Comparison of ENCODE assay signal across 9 cellular contexts in genomic region chr5:170681013-170681433, GRCh38.
A peak's percentile ranks its signal among the peaks of the same experiment; 100 is the strongest.
DNase-seq lines count a peak whose midpoint lies in the region; ATAC-seq and FAIRE-seq lines count a peak whose summit lies in the region.
"Had no signal": no experiment of that assay in that cellular context is flagged by ENCODE, and none has a peak within 500 bp of the region (broad histone marks: within the 10 kb centered on the region; RNA-seq: fewer than 3 reads in every experiment).

No MANE protein-coding gene starts in this region.

- no peaks in the 10 kb centered on the region for H3K4me1 ChIP-seq in small intestine (ENCODE audit: control insufficient read depth in 2 of 2, insufficient read depth in 1 of 2, low read depth in 1 of 2, low read length in 1 of 2)

- no peak for DNase-seq in activated CD4-positive, CD25-positive, alpha-beta regulatory T cell treated with anti-CD3 and anti-CD28 coated beads, Interleukin-2, amount 50 U/mL, for 72 hours
- peak; percentile 50 to 63 for DNase-seq in activated CD4-positive, alpha-beta T cell treated with anti-CD3 and anti-CD28 coated beads, Interleukin-2, amount 50 U/mL, for 48 hours
- peak in 27 of 42 donors; percentile 2 to 47 (median 17) for DNase-seq in head of caudate nucleus
- DNase-seq in small intestine: peak; percentile 8

- peak; percentile 41 to 62 for ATAC-seq in activated CD4-positive, CD25-positive, alpha-beta regulatory T cell treated with anti-CD3 and anti-CD28 coated beads, Interleukin-2, amount 50 U/mL, for 24 hours
- ATAC-seq in HG03139 (IDR thresholded peaks at IDR 0.05; ENCODE audit: unreplicated experiment): peak; percentile 92
- ATAC-seq in GM18861 (IDR thresholded peaks at IDR 0.05; ENCODE audit: unreplicated experiment): no peak
- no peak for ATAC-seq in GM18870 (IDR thresholded peaks at IDR 0.05; ENCODE audit: unreplicated experiment)

- no peak for FAIRE-seq in small intestine (lab: Jason Lieb, UNC)

- intact Hi-C loops in head of caudate nucleus (cut with DNase I): no loop called here

- 1 to 4% (median 2%) methylated on average over 28 of the region's 28 CpGs for WGBS in small intestine, 3 donors

- H3K27ac ChIP-seq in small intestine (ENCODE audit: low read depth in 1 of 2, low read length in 1 of 2): no peak overlapping the region
- H3K27ac ChIP-seq: C4-2B had no signal

- H3K4me3 ChIP-seq in small intestine (ENCODE audit: low read depth in 1 of 2, low read length in 2 of 2): no peak overlapping the region

- no peaks in the 10 kb centered on the region for H3K36me3 ChIP-seq in small intestine (ENCODE audit: control insufficient read depth in 2 of 2, insufficient read depth in 2 of 2, low read length in 2 of 2)

- peaks cover 0 to 7% of the 10 kb centered on the region in 2 donors for H3K27me3 ChIP-seq in small intestine (ENCODE audit: control insufficient read depth in 2 of 2, insufficient read depth in 2 of 2, low read length in 2 of 2)

- H3K9me3 ChIP-seq in small intestine (ENCODE audit: control insufficient read depth, low read depth): no peaks in the 10 kb centered on the region

Comparison
In these comparisons a context has a peak if more than half of its experiments do, and no peak if none do; other contexts are left out.
1. ATAC-seq: peak in activated CD4-positive, CD25-positive, alpha-beta regulatory T cell treated with anti-CD3 and anti-CD28 coated beads, Interleukin-2, amount 50 U/mL, for 24 hours (2 of 2) and HG03139 (single experiment); none in GM18861 (single experiment) and GM18870 (single experiment).